ENCODE assay signal across 29 cellular contexts in the genomic region with DNA sequence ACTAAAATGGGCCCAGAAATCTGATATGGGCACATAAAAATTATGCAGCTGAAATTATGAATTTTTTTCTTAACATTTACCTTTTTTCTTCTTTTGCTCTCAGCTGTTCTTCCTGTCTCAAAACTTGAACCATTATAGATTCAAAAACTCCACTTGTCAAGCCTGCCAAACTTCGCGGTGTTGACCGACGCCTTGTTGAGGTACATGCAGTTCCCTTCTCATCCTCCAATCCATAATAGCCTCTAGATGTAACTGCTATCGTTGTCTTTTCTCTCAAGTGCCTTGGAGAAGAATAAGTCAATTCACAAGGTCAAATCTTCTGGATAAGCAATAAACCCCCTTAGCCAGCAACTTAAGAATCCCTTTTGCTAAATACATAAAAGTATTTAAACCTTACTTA.
"Had no signal": no experiment of that assay in that cellular context is flagged by ENCODE, and none has a peak within 500 bp of the region (broad histone marks: within the 10 kb centered on the region; RNA-seq: fewer than 3 reads in every experiment).

No MANE protein-coding gene starts in this region.

- H3K27ac ChIP-seq: breast epithelium had no signal

- ATAC-seq: activated CD8-positive, alpha-beta memory T cell treated with anti-CD3 and anti-CD28 coated beads, Interleukin-2, amount 10 ng/mL, durations not matched to agents 7 days and 5 days; Panc1; T-helper 17 cell had no signal

- H3K9me3 Mint-ChIP-seq: activated B cell treated with CpG ODN at 0.5 μM for 24 hours; activated CD4-positive, alpha-beta T cell treated with anti-CD3 and anti-CD28 coated beads, Interleukin-2, amount 10 ng/mL, durations not matched to agents 24 days and 14 days; activated naive CD4-positive, alpha-beta T cell treated with anti-CD3 and anti-CD28 coated beads, Interleukin-2, amount 50 U/mL, for 24 hours; activated T-cell treated with anti-CD3 and anti-CD28 coated beads, Interleukin-2, amount 50 U/mL, for 24 hours; activated T-helper 1 cell treated with anti-CD3 and anti-CD28 coated beads, Interleukin-12 subunit alpha, Interleukin-12 subunit beta, Interleukin-2, Interleukin-4 antibody, amounts not matched to agents 30 ng/mL and 10 ng/mL and 1 ng/mL, durations not matched to agents 14 hours and 24 hours and 36 hours had no signal

- H3K36me3 ChIP-seq: breast epithelium had no signal

- DNase-seq: activated B cell treated with CpG ODN at 0.5 μM for 24 hours; activated CD4-positive, alpha-beta T cell treated with anti-CD3 and anti-CD28 coated beads for 1 hour; activated CD4-positive, alpha-beta T cell treated with anti-CD3 and anti-CD28 coated beads, Interleukin-2, amount 10 ng/mL, durations not matched to agents 24 days and 14 days; activated CD4-positive, alpha-beta T cell treated with anti-CD3 and anti-CD28 coated beads, Interleukin-2, amount 50 U/mL, for 48 hours; activated CD8-positive, alpha-beta memory T cell treated with anti-CD3 and anti-CD28 coated beads, Interleukin-2, amount 10 ng/mL, durations not matched to agents 7 days and 5 days; activated effector memory CD4-positive, alpha-beta T cell treated with Interleukin-2 at 50 U/mL for 16 hours; activated naive CD4-positive, alpha-beta T cell; activated T-cell treated with anti-CD3 and anti-CD28 coated beads, Interleukin-2, amount 50 U/mL, for 24 hours; aorta; central memory CD4-positive, alpha-beta T cell; IMR-90; KG1; NCI-H1048; NCI-H1417; NCI-H1930; NCI-H2107; NCI-H446 treated with DMSO at 0.1 percent for 48 hours; NCI-H524 treated with DMSO at 0.1 percent for 48 hours; NCI-H774; NK-92 treated with Interleukin-12 subunit alpha and Interleukin-12 subunit beta, amount 100 ng/mL, for 24 hours; OCI-M1; RPMI8226; SHP77 treated with DMSO at 0.1 percent for 48 hours; T-helper 17 cell; T-helper 9 cell had no signal

- H3K4me1 ChIP-seq: breast epithelium had no signal

- H3K4me3 Mint-ChIP-seq: activated B cell treated with CpG ODN at 0.5 μM for 24 hours; activated CD4-positive, alpha-beta T cell treated with anti-CD3 and anti-CD28 coated beads, Interleukin-2, amount 10 ng/mL, durations not matched to agents 24 days and 14 days; activated CD8-positive, alpha-beta memory T cell treated with anti-CD3 and anti-CD28 coated beads, Interleukin-2, amount 10 ng/mL, durations not matched to agents 7 days and 5 days; activated naive CD4-positive, alpha-beta T cell treated with anti-CD3 and anti-CD28 coated beads, Interleukin-2, amount 50 U/mL, for 24 hours; activated T-cell treated with anti-CD3 and anti-CD28 coated beads, Interleukin-2, amount 50 U/mL, for 24 hours; activated T-helper 1 cell treated with anti-CD3 and anti-CD28 coated beads, Interleukin-12 subunit alpha, Interleukin-12 subunit beta, Interleukin-2, Interleukin-4 antibody, amounts not matched to agents 30 ng/mL and 10 ng/mL and 1 ng/mL, durations not matched to agents 14 hours and 24 hours and 36 hours; T-helper 17 cell had no signal

- H3K27me3 ChIP-seq: breast epithelium had no signal

- H3K9me3 ChIP-seq: breast epithelium had no signal

- H3K27ac Mint-ChIP-seq: activated B cell treated with CpG ODN at 0.5 μM for 24 hours; activated CD4-positive, alpha-beta T cell treated with anti-CD3 and anti-CD28 coated beads, Interleukin-2, amount 10 ng/mL, durations not matched to agents 24 days and 14 days; activated CD8-positive, alpha-beta memory T cell treated with anti-CD3 and anti-CD28 coated beads, Interleukin-2, amount 10 ng/mL, durations not matched to agents 7 days and 5 days; activated naive CD4-positive, alpha-beta T cell treated with anti-CD3 and anti-CD28 coated beads, Interleukin-2, amount 50 U/mL, for 24 hours; activated T-cell treated with anti-CD3 and anti-CD28 coated beads, Interleukin-2, amount 50 U/mL, for 24 hours; activated T-helper 1 cell treated with anti-CD3 and anti-CD28 coated beads, Interleukin-12 subunit alpha, Interleukin-12 subunit beta, Interleukin-2, Interleukin-4 antibody, amounts not matched to agents 30 ng/mL and 10 ng/mL and 1 ng/mL, durations not matched to agents 14 hours and 24 hours and 36 hours; T-helper 17 cell had no signal

- H3K4me3 ChIP-seq: breast epithelium had no signal

- H3K27me3 Mint-ChIP-seq: activated B cell treated with CpG ODN at 0.5 μM for 24 hours; activated CD4-positive, alpha-beta T cell treated with anti-CD3 and anti-CD28 coated beads, Interleukin-2, amount 10 ng/mL, durations not matched to agents 24 days and 14 days; activated CD8-positive, alpha-beta memory T cell treated with anti-CD3 and anti-CD28 coated beads, Interleukin-2, amount 10 ng/mL, durations not matched to agents 7 days and 5 days; activated naive CD4-positive, alpha-beta T cell treated with anti-CD3 and anti-CD28 coated beads, Interleukin-2, amount 50 U/mL, for 24 hours; activated T-cell treated with anti-CD3 and anti-CD28 coated beads, Interleukin-2, amount 50 U/mL, for 24 hours; T-helper 17 cell had no signal
